Comparison of ENCODE assay signal across 1 cellular context in genomic region chr11:125591659-125592304, GRCh38.
TF ChIP-seq lines count a peak whose summit lies in the region.

No MANE protein-coding gene starts in this region.

TF ChIP-seq in IMR-90, 13 proteins besides CTCF, POLR2A, EP300 and RAD21:
- TF ChIP-seq BHLHE40 (IDR thresholded peaks at IDR 0.05; ENCODE audit: low read depth, low read length) (no peak), MAFK (IDR thresholded peaks at IDR 0.05; ENCODE audit: low read depth, low read length) (no peak), CHD1 (IDR thresholded peaks at IDR 0.05; ENCODE audit: low read depth, low read length) (no peak), ELK1 (IDR thresholded peaks at IDR 0.05; ENCODE audit: borderline replicate concordance, low read depth, low read length) (no peak), MXI1 (IDR thresholded peaks at IDR 0.05; ENCODE audit: borderline replicate concordance, low read depth, low read length) (no peak), RCOR1 (IDR thresholded peaks at IDR 0.05; ENCODE audit: insufficient replicate concordance, low read length) (no peak), SMC3 (IDR thresholded peaks at IDR 0.05; ENCODE audit: low read depth, low read length) (no peak)
